In genomic region chrX:16788477-16788876, GRCh38 we compare ENCODE assay signal across 14 cellular contexts. TPM values are rescaled to one million over a fixed set of nuclear protein-coding genes. Genes with fewer than 3 reads are reported as not detected.
DNase-seq lines count a peak whose midpoint lies in the region; ATAC-seq and TF ChIP-seq lines count a peak whose summit lies in the region.
"Had no signal": no experiment of that assay in that cellular context is flagged by ENCODE, and none has a peak within 500 bp of the region (broad histone marks: within the 10 kb centered on the region; RNA-seq: fewer than 3 reads in every experiment).

No MANE protein-coding gene starts in this region.

- H3K9me3 ChIP-seq in OCI-LY3 (ENCODE audit: insufficient read depth, low read length) (no peaks in the 10 kb centered on the region), SK-N-SH (no peaks in the 10 kb centered on the region), transverse colon (no peaks in the 10 kb centered on the region)

- H3F3A ChIP-seq in SK-N-SH (replicated peaks; ENCODE audit: insufficient read depth), result no peaks in the 10 kb centered on the region

- no peak overlapping the region for H3K27ac ChIP-seq in OCI-LY3 (ENCODE audit: low read length)
- no peak overlapping the region for H3K27ac ChIP-seq in SK-N-SH (ENCODE audit: low read depth in 2 of 2, low read length in 1 of 2)
- no peak overlapping the region for H3K27ac ChIP-seq in transverse colon

- H3K27me3 ChIP-seq in OCI-LY3 (ENCODE audit: low read depth, low read length) (no peaks in the 10 kb centered on the region), SK-N-SH (ENCODE audit: insufficient read depth) (no peaks in the 10 kb centered on the region), transverse colon (no peaks in the 10 kb centered on the region)

- in situ Hi-C loops in transverse colon (cut with MboI; ENCODE audit: low pct_ligation_motif_present in 1 of 4, low pct_unique_long_range_greater_than_20kb in 1 of 4, low sequenced_read_pairs in 3 of 4), result no loop called here

- ATAC-seq in natural killer cell, result no peak
- ATAC-seq in natural killer cell treated with Interleukin-12 subunit alpha and Interleukin-12 subunit beta and Interleukin-15 and Interleukin-18, amount 100 ng/mL, for 72 hours, result no peak
- ATAC-seq: stimulated activated naive CD8-positive, alpha-beta T cell treated with anti-CD3 and anti-CD28 coated beads, Interleukin-15, amount 100 ng/mL, for 72 hours had no signal

- TF ChIP-seq EP300 in SK-N-SH (IDR thresholded peaks at IDR 0.05; ENCODE audit: borderline replicate concordance in 1 of 2, low read depth in 1 of 2, low read length in 1 of 2), result no peak
- no peak for TF ChIP-seq EP300 in transverse colon (IDR thresholded peaks at IDR 0.05; ENCODE audit: low read depth)

- H3K27ac Mint-ChIP-seq in natural killer cell (peak overlapping the region in 1 of 2 donors; percentile 48), type B pancreatic cell (peak overlapping the region; percentile 68)
- no peak overlapping the region for H3K27ac Mint-ChIP-seq in natural killer cell treated with Interleukin-12 subunit alpha and Interleukin-12 subunit beta and Interleukin-15 and Interleukin-18, amount 100 ng/mL, for 72 hours
- H3K27ac Mint-ChIP-seq: B cell had no signal

- H3K4me3 ChIP-seq in OCI-LY3 (ENCODE audit: low read length), result 0 out of 2 replicates have a peak overlapping the region, but pooled peaks have one; percentile 92
- H3K4me3 ChIP-seq in epithelial cell of esophagus (ENCODE audit: low read length), result no peak overlapping the region
- H3K4me3 ChIP-seq in SK-N-SH (ENCODE audit: low read depth in 2 of 2, low read length in 1 of 2), result no peak overlapping the region
- no peak overlapping the region for H3K4me3 ChIP-seq in transverse colon

- CTCF ChIA-PET in SK-N-SH (lab: Yijun Ruan, JAX), result interaction anchor here (1.0 to 1.1 kb wide), 2 partner anchors 37 to 38 kb away, joined by 3 to 6 read pairs; no protein-coding TSS in a partner anchor

- POLR2A ChIA-PET in SK-N-SH (lab: Yijun Ruan, JAX), result interaction anchor here (0.6 kb wide), 1 partner anchor 18 kb away, joined by 3 read pairs; no protein-coding TSS in a partner anchor

- H3K9me2 ChIP-seq in SK-N-SH, result no peaks in the 10 kb centered on the region

- peaks cover 70% of the 10 kb centered on the region for H3K79me2 ChIP-seq in OCI-LY3 (ENCODE audit: low read length)
- H3K79me2 ChIP-seq in SK-N-SH (ENCODE audit: insufficient read depth), result peaks cover 59% of the 10 kb centered on the region

- peak overlapping the region; percentile 72; the same call in 1 of the 2 replicates for H3K4me2 ChIP-seq in OCI-LY3 (ENCODE audit: low read length)
- H3K4me2 ChIP-seq in SK-N-SH, result no peak overlapping the region

- no peak for TF ChIP-seq RAD21 in SK-N-SH (IDR thresholded peaks at IDR 0.05; ENCODE audit: low read length)

- WGBS in SK-N-SH (ENCODE audit: low lambda C conversion rate), result 76% methylated on average over 5 of the region's 5 CpGs
- 74% methylated on average over 5 of the region's 5 CpGs; no CpG with 5 or more reads in 1 of the 2 donors for WGBS in transverse colon (ENCODE audit: low coverage in 1 of 2), 2 donors

- no peak overlapping the region for H2AFZ ChIP-seq in OCI-LY3 (ENCODE audit: low read depth, low read length)
- no peak overlapping the region for H2AFZ ChIP-seq in SK-N-SH (ENCODE audit: low read depth)

- H3K4me3 Mint-ChIP-seq in natural killer cell, result peak overlapping the region; percentile 86
- no peak overlapping the region for H3K4me3 Mint-ChIP-seq in natural killer cell treated with Interleukin-12 subunit alpha and Interleukin-12 subunit beta and Interleukin-15 and Interleukin-18, amount 100 ng/mL, for 72 hours
- H3K4me3 Mint-ChIP-seq in type B pancreatic cell, result peak overlapping the region; percentile 89

- no peak for TF ChIP-seq POLR2A in transverse colon (IDR thresholded peaks at IDR 0.05)

- no peaks in the 10 kb centered on the region for H3K27me3 Mint-ChIP-seq in natural killer cell (ENCODE audit: low read depth in 2 of 2)
- no peaks in the 10 kb centered on the region for H3K27me3 Mint-ChIP-seq in natural killer cell treated with Interleukin-12 subunit alpha and Interleukin-12 subunit beta and Interleukin-15 and Interleukin-18, amount 100 ng/mL, for 72 hours
- H3K27me3 Mint-ChIP-seq in type B pancreatic cell, result no peaks in the 10 kb centered on the region
- H3K27me3 Mint-ChIP-seq: B cell; stimulated activated naive CD8-positive, alpha-beta T cell treated with anti-CD3 and anti-CD28 coated beads, Interleukin-15, amount 100 ng/mL, for 72 hours had no signal

- H3K4me1 Mint-ChIP-seq in natural killer cell, result peaks cover 7 to 19% of the 10 kb centered on the region in 2 donors
- H3K4me1 Mint-ChIP-seq in natural killer cell treated with Interleukin-12 subunit alpha and Interleukin-12 subunit beta and Interleukin-15 and Interleukin-18, amount 100 ng/mL, for 72 hours (ENCODE audit: low read depth in 2 of 2), result peaks cover 6 to 15% of the 10 kb centered on the region in 2 donors
- peaks cover 12% of the 10 kb centered on the region for H3K4me1 Mint-ChIP-seq in type B pancreatic cell (ENCODE audit: unreplicated experiment)

- H3K9me3 Mint-ChIP-seq in natural killer cell, result no peaks in the 10 kb centered on the region
- H3K9me3 Mint-ChIP-seq in natural killer cell treated with Interleukin-12 subunit alpha and Interleukin-12 subunit beta and Interleukin-15 and Interleukin-18, amount 100 ng/mL, for 72 hours, result no peaks in the 10 kb centered on the region
- H3K9me3 Mint-ChIP-seq in type B pancreatic cell, result no peaks in the 10 kb centered on the region
- H3K9me3 Mint-ChIP-seq: stimulated activated naive CD8-positive, alpha-beta T cell treated with anti-CD3 and anti-CD28 coated beads, Interleukin-15, amount 100 ng/mL, for 72 hours had no signal

- H3K36me3 ChIP-seq in OCI-LY3 (replicated peaks; ENCODE audit: low read depth, low read length) (peaks cover 9% of the 10 kb centered on the region), SK-N-SH (replicated peaks in 1 of 2; ENCODE audit: control insufficient read depth in 1 of 2, insufficient read depth in 2 of 2, low read length in 1 of 2) (peaks cover 7 to 10% of the 10 kb centered on the region in 2 experiments), transverse colon (no peaks in the 10 kb centered on the region)

- intact Hi-C loops in natural killer cell (cut with micrococcal nuclease), result no loop called here
- intact Hi-C loops in transverse colon (cut with DNase I; ENCODE audit: low total_unique reads), result loop anchor here (10.0 kb wide), 1 partner anchor 64 kb away; no protein-coding TSS in a partner anchor

- peaks cover 8% of the 10 kb centered on the region for H4K20me1 ChIP-seq in OCI-LY3 (ENCODE audit: insufficient read depth, low read length)
- H4K20me1 ChIP-seq in SK-N-SH (ENCODE audit: insufficient read depth), result no peaks in the 10 kb centered on the region

- H3K9ac ChIP-seq in OCI-LY3 (ENCODE audit: low read length) (no peak overlapping the region; the same call in 1 of the 2 replicates), SK-N-SH (no peak overlapping the region)

- peaks cover 7% of the 10 kb centered on the region for H3K4me1 ChIP-seq in OCI-LY3 (ENCODE audit: low read length)
- peaks cover 3 to 6% of the 10 kb centered on the region in 2 experiments; a peak in 2 of 4 replicates for H3K4me1 ChIP-seq in SK-N-SH (ENCODE audit: control insufficient read depth in 1 of 2, insufficient read depth in 2 of 2, low read depth in 1 of 2, low read length in 1 of 2)
- peaks cover 0 to 18% (median 5%) of the 10 kb centered on the region in 4 donors for H3K4me1 ChIP-seq in transverse colon

- TF ChIP-seq CTCF in natural killer cell (IDR thresholded peaks at IDR 0.05) (no peak), OCI-LY3 (IDR thresholded peaks at IDR 0.05; ENCODE audit: low read depth, low read length) (no peak), epithelial cell of esophagus (IDR thresholded peaks at IDR 0.05; ENCODE audit: insufficient read depth, low read depth, low read length, missing control alignments) (no peak), type B pancreatic cell (conservative IDR thresholded peaks at IDR 0.05) (no peak), SK-N-SH (IDR thresholded peaks at IDR 0.05) (no peak), transverse colon (IDR thresholded peaks at IDR 0.05) (no peak)

- H3K36me3 Mint-ChIP-seq in natural killer cell, result no peaks in the 10 kb centered on the region
- no peaks in the 10 kb centered on the region for H3K36me3 Mint-ChIP-seq in natural killer cell treated with Interleukin-12 subunit alpha and Interleukin-12 subunit beta and Interleukin-15 and Interleukin-18, amount 100 ng/mL, for 72 hours
- H3K36me3 Mint-ChIP-seq in type B pancreatic cell, result peaks cover 10% of the 10 kb centered on the region

- DNase-seq in natural killer cell, result no peak
- no peak for DNase-seq in natural killer cell treated with Interleukin-12 subunit alpha and Interleukin-12 subunit beta and Interleukin-15 and Interleukin-18, amount 100 ng/mL, for 72 hours (ENCODE audit: low spot score)
- peak; percentile 19 for DNase-seq in epithelial cell of esophagus (ENCODE audit: low read depth)
- no peak for DNase-seq in type B pancreatic cell (ENCODE audit: extremely low spot score, unreplicated experiment)
- no peak for DNase-seq in NCI-H510A treated with DMSO at 0.1 percent for 48 hours (lab: John Stamatoyannopoulos, UW)
- DNase-seq in SK-N-SH, result no peak
- no peak for DNase-seq in transverse colon
- DNase-seq: activated CD4-positive, alpha-beta T cell treated with anti-CD3 and anti-CD28 coated beads for 4 hours; activated naive CD4-positive, alpha-beta T cell; NCI-H2029 treated with DMSO at 0.1 percent for 48 hours; stimulated activated CD4-positive, alpha-beta T cell treated with anti-CD3 and anti-CD28 coated beads, Interleukin-4, amount 100 ng/mL, for 24 hours had no signal

TF ChIP-seq in SK-N-SH, 30 proteins besides CTCF, POLR2A, EP300 and RAD21 (continues in another document):
- no peak for TF ChIP-seq TEAD4 (IDR thresholded peaks at IDR 0.05; ENCODE audit: borderline replicate concordance, insufficient read depth)
- TF ChIP-seq GATA2 (CRISPR knock-in tag; IDR thresholded peaks at IDR 0.05), result no peak
- TF ChIP-seq NFIC (IDR thresholded peaks at IDR 0.05; ENCODE audit: borderline replicate concordance), result no peak
- TF ChIP-seq MEF2A (IDR thresholded peaks at IDR 0.05; ENCODE audit: borderline replicate concordance, low read depth), result no peak
- TF ChIP-seq POLR2AphosphoS5 (IDR thresholded peaks at IDR 0.05; ENCODE audit: low read depth, low read length), result no peak
- TF ChIP-seq MAX (IDR thresholded peaks at IDR 0.05; ENCODE audit: low read depth), result no peak

RNA-seq across cellular contexts. Expression of gene TXLNG, which starts 2.2 kb away (rescaled TPM):
- total RNA-seq in natural killer cell (10 to 100 TPM in 1 of 3 donors, 1 to 10 TPM in 2; 8.1 to 16.9 (median 9.9) TPM), type B pancreatic cell (ENCODE audit: low replicate concordance) (24.5 and 27.3 TPM in 2 replicates), transverse colon (10 to 100 TPM in 2 of 4 donors, 1 to 10 TPM in 2; 3.4 to 24.7 (median 12.4) TPM)
- total RNA-seq in natural killer cell treated with Interleukin-12 subunit alpha and Interleukin-12 subunit beta and Interleukin-15 and Interleukin-18, amount 100 ng/mL, for 72 hours, result 10 to 100 TPM; 15.3 to 16.0 TPM
- polyA plus RNA-seq in SK-N-SH (2012; rRNA removed), result 12.1 and 16.6 TPM in 2 replicates
- polyA plus RNA-seq in SK-N-SH (2012; cell fraction: cytosol; rRNA removed), result 15.5 and 17.7 TPM in 2 replicates
- polyA plus RNA-seq in SK-N-SH (2012; cell fraction: nucleus; rRNA removed), result 14.6 and 28.0 TPM in 2 replicates
